ENCODE assay signal across 21 cellular contexts in the genomic region with DNA sequence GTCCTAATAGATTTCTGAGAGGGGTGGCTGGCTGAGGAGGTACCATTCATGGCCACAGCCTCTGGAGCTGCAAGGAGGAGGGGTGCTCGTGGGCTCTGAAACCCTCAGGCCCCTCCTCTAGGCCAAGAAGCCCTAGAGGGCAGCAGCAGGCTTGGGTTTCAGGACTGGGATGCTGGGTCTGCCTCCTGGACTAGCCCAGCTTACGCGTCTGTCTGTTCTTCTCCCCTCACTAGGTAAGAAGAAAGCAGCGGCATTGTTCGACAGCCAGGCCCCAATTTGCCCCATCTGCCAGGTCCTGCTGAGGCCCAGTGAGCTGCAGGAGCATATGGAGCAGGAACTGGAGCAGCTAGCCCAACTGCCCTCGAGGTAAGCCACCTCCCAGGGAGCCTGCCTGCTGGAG.
DNase-seq lines count a peak whose midpoint lies in the region; TF ChIP-seq lines count a peak whose summit lies in the region.
"Had no signal": no experiment of that assay in that cellular context is flagged by ENCODE, and none has a peak within 500 bp of the region (broad histone marks: within the 10 kb centered on the region; RNA-seq: fewer than 3 reads in every experiment).

No MANE protein-coding gene starts in this region.

- H3K36me3 ChIP-seq in neuronal stem cell (replicated peaks in 1 of 2; ENCODE audit: control insufficient read depth in 2 of 2, insufficient read depth in 2 of 2, low read length in 2 of 2), result peaks cover 0 to 49% of the 10 kb centered on the region in 2 donors
- H3K36me3 ChIP-seq: SJSA1 had no signal

- H3K9me3 Mint-ChIP-seq in chondrocyte (ENCODE audit: low read depth), result no peaks in the 10 kb centered on the region
- no peaks in the 10 kb centered on the region for H3K9me3 Mint-ChIP-seq in progenitor cell of endocrine pancreas (ENCODE audit: low read depth)
- H3K9me3 Mint-ChIP-seq: CD14-positive monocyte; CD8-positive, alpha-beta memory T cell had no signal

- no peak overlapping the region for H2AFZ ChIP-seq in neuronal stem cell (ENCODE audit: low read length)

- no peak overlapping the region for H3K27ac Mint-ChIP-seq in chondrocyte (ENCODE audit: unreplicated experiment)
- H3K27ac Mint-ChIP-seq in progenitor cell of endocrine pancreas, result no peak overlapping the region
- H3K27ac Mint-ChIP-seq: CD14-positive monocyte; CD8-positive, alpha-beta memory T cell had no signal

- peaks cover 8% of the 10 kb centered on the region for H3K4me1 Mint-ChIP-seq in chondrocyte (ENCODE audit: low read depth)
- peaks cover 16% of the 10 kb centered on the region for H3K4me1 Mint-ChIP-seq in progenitor cell of endocrine pancreas (ENCODE audit: low read depth)
- H3K4me1 Mint-ChIP-seq: CD14-positive monocyte; CD8-positive, alpha-beta memory T cell had no signal

- H3K18ac ChIP-seq in neuronal stem cell (ENCODE audit: low read length), result peak overlapping the region; percentile 51

- H3K4ac ChIP-seq in neuronal stem cell (ENCODE audit: low read length), result no peak overlapping the region

- no peak overlapping the region for H2BK15ac ChIP-seq in neuronal stem cell (ENCODE audit: low read length)

- H3K9me3 ChIP-seq in neuronal stem cell (replicated peaks in 1 of 2; ENCODE audit: control insufficient read depth in 2 of 2, insufficient read depth in 1 of 2, low read depth in 1 of 2, low read length in 2 of 2), result no peaks in the 10 kb centered on the region
- H3K9me3 ChIP-seq: A549 had no signal

- WGBS in neuronal stem cell (ENCODE audit: extremely low coverage in 2 of 2, insufficient read length in 2 of 2, insufficient replicate concordance in 1 of 2), 2 donors, result no CpG with 5 or more reads among the region's 6 CpGs

- peak overlapping the region; percentile 36 for H3K9ac ChIP-seq in neuronal stem cell (ENCODE audit: low read depth, low read length, poor library complexity)

- no peak overlapping the region for H3K4me2 ChIP-seq in neuronal stem cell (ENCODE audit: insufficient read depth, low read length, poor library complexity, severe bottlenecking)
- H3K4me2 ChIP-seq: A549 had no signal

- no peak overlapping the region for H2BK5ac ChIP-seq in neuronal stem cell (ENCODE audit: low read length)

- H3K4me3 Mint-ChIP-seq in chondrocyte (ENCODE audit: unreplicated experiment), result no peak overlapping the region
- H3K4me3 Mint-ChIP-seq in progenitor cell of endocrine pancreas (ENCODE audit: low read depth), result no peak overlapping the region
- H3K4me3 Mint-ChIP-seq: CD14-positive monocyte; CD8-positive, alpha-beta memory T cell had no signal

- H3K4me1 ChIP-seq in neuronal stem cell (ENCODE audit: control insufficient read depth in 2 of 2, insufficient read depth in 1 of 2, low read depth in 1 of 2, low read length in 2 of 2), result peaks cover 3 to 14% of the 10 kb centered on the region in 2 donors
- H3K4me1 ChIP-seq: A549 had no signal

- peaks cover 0 to 32% (median 2%) of the 10 kb centered on the region in 3 experiments for H3K27me3 ChIP-seq in neuronal stem cell (ENCODE audit: control insufficient read depth in 3 of 3, insufficient read depth in 3 of 3, low read depth in 1 of 3, low read length in 3 of 3)

- no peaks in the 10 kb centered on the region for H3K36me3 Mint-ChIP-seq in chondrocyte (ENCODE audit: low read depth)
- H3K36me3 Mint-ChIP-seq in progenitor cell of endocrine pancreas (ENCODE audit: insufficient read depth), result no peaks in the 10 kb centered on the region
- H3K36me3 Mint-ChIP-seq: CD14-positive monocyte; CD8-positive, alpha-beta memory T cell had no signal

- H4K8ac ChIP-seq in neuronal stem cell (ENCODE audit: low read depth, low read length), result no peak overlapping the region

- H2BK120ac ChIP-seq in neuronal stem cell (ENCODE audit: low read depth, low read length), result no peak overlapping the region

- H3K23ac ChIP-seq in neuronal stem cell (ENCODE audit: low read depth, low read length, poor library complexity), result no peak overlapping the region

- no peaks in the 10 kb centered on the region for H3K79me1 ChIP-seq in neuronal stem cell (ENCODE audit: low read depth, low read length)

- no peak overlapping the region for H3K4me3 ChIP-seq in neuronal stem cell (ENCODE audit: low read length in 2 of 2)
- H3K4me3 ChIP-seq: A549, SJSA1 had no signal

- no peak overlapping the region for H2BK12ac ChIP-seq in neuronal stem cell (ENCODE audit: low read length)

- H3K27me3 Mint-ChIP-seq in chondrocyte (ENCODE audit: low read depth) (peaks cover 21% of the 10 kb centered on the region), progenitor cell of endocrine pancreas (peaks cover 67% of the 10 kb centered on the region)

- H4K91ac ChIP-seq in neuronal stem cell (ENCODE audit: low read depth, low read length, poor library complexity), result no peak overlapping the region

- no peak overlapping the region for H2AK5ac ChIP-seq in neuronal stem cell (ENCODE audit: low read depth, low read length)

- DNase-seq in DMS 273 treated with DMSO at 0.1 percent for 48 hours (lab: John Stamatoyannopoulos, UW) (peak; percentile 48), NCI-H69 (lab: John Stamatoyannopoulos, UW) (peak; percentile 69), chondrocyte (ENCODE audit: low spot score) (peak; percentile 72), neuronal stem cell (ENCODE audit: low spot score) (no peak), progenitor cell of endocrine pancreas (ENCODE audit: low spot score, unreplicated experiment) (no peak), mesenteric fat pad (ENCODE audit: low spot score) (no peak)
- DNase-seq in activated CD4-positive, alpha-beta T cell treated with anti-CD3 and anti-CD28 coated beads for 4 hours, result no peak
- DNase-seq: CD8-positive, alpha-beta memory T cell; Karpas-422; NCI-H1092; NCI-H1417 treated with DMSO at 0.1 percent for 48 hours; NCI-H1694 treated with DMSO at 0.1 percent for 48 hours; NCI-H2081; NCI-H2171 treated with DMSO at 0.1 percent for 48 hours; NCI-H345; NCI-H510A treated with DMSO at 0.1 percent for 48 hours; Right ventricle myocardium superior; RPMI8226 had no signal

- TF ChIP-seq CTCF in chondrocyte (IDR thresholded peaks at IDR 0.05) (no peak), progenitor cell of endocrine pancreas (IDR thresholded peaks at IDR 0.05; ENCODE audit: unreplicated experiment) (no peak)

- no peak overlapping the region for H3K27ac ChIP-seq in neuronal stem cell (replicated peaks; ENCODE audit: low read length)
- H3K27ac ChIP-seq: A549, SJSA1 had no signal

- H3K14ac ChIP-seq in neuronal stem cell (ENCODE audit: low read length), result no peak overlapping the region

Comparison
In these comparisons a context has a peak if more than half of its experiments do, and no peak if none do; other contexts are left out.
1. DNase-seq: peak in DMS 273 treated with DMSO at 0.1 percent for 48 hours (single experiment), NCI-H69 (single experiment) and chondrocyte (single experiment); none in neuronal stem cell (single experiment), activated CD4-positive, alpha-beta T cell treated with anti-CD3 and anti-CD28 coated beads for 4 hours (0 of 2), progenitor cell of endocrine pancreas (single experiment) and mesenteric fat pad (single experiment).